ENCODE assay signal across 9 cellular contexts in genomic region chr10:14952851-14953451, GRCh38. TPM values are rescaled to one million over a fixed set of nuclear protein-coding genes. Genes with fewer than 3 reads are reported as not detected.
DNase-seq lines count a peak whose midpoint lies in the region; ATAC-seq and TF ChIP-seq lines count a peak whose summit lies in the region.
"Had no signal": no experiment of that assay in that cellular context is flagged by ENCODE, and none has a peak within 500 bp of the region (broad histone marks: within the 10 kb centered on the region; RNA-seq: fewer than 3 reads in every experiment).

No MANE protein-coding gene starts in this region.

- H3K27me3 Mint-ChIP-seq in neural crest cell (ENCODE audit: low read depth), result no peaks in the 10 kb centered on the region

- no peaks in the 10 kb centered on the region for H3K27me3 ChIP-seq in duodenal mucosa (ENCODE audit: control insufficient read depth in 1 of 2, insufficient read depth in 2 of 2, low read length in 2 of 2)

- peak overlapping the region; percentile 73 to 82 for H3K4me3 ChIP-seq in duodenal mucosa (ENCODE audit: low read depth in 1 of 2, low read length in 2 of 2)

- H3K9me3 Mint-ChIP-seq in neural crest cell, result no peaks in the 10 kb centered on the region

- H3K4me1 ChIP-seq in duodenal mucosa (ENCODE audit: control insufficient read depth in 1 of 2, insufficient read depth in 2 of 2, low read length in 2 of 2), result peaks cover 12 to 20% of the 10 kb centered on the region in 2 donors

- ATAC-seq in HG02798 (IDR thresholded peaks at IDR 0.05; ENCODE audit: poor library complexity, unreplicated experiment) (no peak), GM18498 (IDR thresholded peaks at IDR 0.05; ENCODE audit: unreplicated experiment) (no peak)

- peaks cover 27% of the 10 kb centered on the region for H3K4me1 Mint-ChIP-seq in neural crest cell

- peak; percentile 50 for DNase-seq in ELF-1 (ENCODE audit: low read depth, low spot score)
- peak; percentile 36 for DNase-seq in NCI-H69 (lab: John Stamatoyannopoulos, UW)
- DNase-seq in neural crest cell (ENCODE audit: low read depth, low spot score), result no peak
- DNase-seq in activated CD4-positive, CD25-positive, alpha-beta regulatory T cell (lab: John Stamatoyannopoulos, UW), result no peak
- no peak for DNase-seq in substantia nigra (lab: John Stamatoyannopoulos, UW)

- no peak for TF ChIP-seq CTCF in neural crest cell (conservative IDR thresholded peaks at IDR 0.05)

- H3K27ac ChIP-seq in duodenal mucosa (ENCODE audit: low read depth, low read length), result peak overlapping the region; percentile 79
- H3K27ac ChIP-seq in substantia nigra (ENCODE audit: low read depth, low read length, poor library complexity, severe bottlenecking), result no peak overlapping the region

- H3K9ac ChIP-seq in duodenal mucosa (ENCODE audit: low read depth in 1 of 2, low read length in 2 of 2), result peak overlapping the region; percentile 61 to 74

- H3K4me3 Mint-ChIP-seq in neural crest cell, result peak overlapping the region; percentile 98

- H3K36me3 ChIP-seq in duodenal mucosa (ENCODE audit: control insufficient read depth in 1 of 2, insufficient read depth in 2 of 2, low read length in 2 of 2), result peaks cover 5 to 11% of the 10 kb centered on the region in 2 donors

- no peaks in the 10 kb centered on the region for H3K36me3 Mint-ChIP-seq in neural crest cell (ENCODE audit: low read depth)

- H3K27ac Mint-ChIP-seq in neural crest cell (ENCODE audit: unreplicated experiment), result no peak overlapping the region

- no peaks in the 10 kb centered on the region for H3K9me3 ChIP-seq in duodenal mucosa (ENCODE audit: control insufficient read depth in 1 of 2, low read length in 2 of 2)

RNA-seq across cellular contexts. Expression of gene DCLRE1C, which starts 0.9 kb away (rescaled TPM):
- total RNA-seq in neural crest cell, result 10.9 and 12.9 TPM in 2 replicates

RNA-seq across cellular contexts. Expression of gene MEIG1, which starts 6.2 kb away (rescaled TPM):
- total RNA-seq in neural crest cell, result 0.71 and 1.6 TPM in 2 replicates
- total RNA-seq: temporal lobe had no signal

Comparison
In these comparisons a context has a peak if more than half of its experiments do, and no peak if none do; other contexts are left out.
1. DNase-seq: peak in ELF-1 (single experiment) and NCI-H69 (single experiment); none in neural crest cell (single experiment), activated CD4-positive, CD25-positive, alpha-beta regulatory T cell (0 of 4) and substantia nigra (0 of 49).